In the genomic region with DNA sequence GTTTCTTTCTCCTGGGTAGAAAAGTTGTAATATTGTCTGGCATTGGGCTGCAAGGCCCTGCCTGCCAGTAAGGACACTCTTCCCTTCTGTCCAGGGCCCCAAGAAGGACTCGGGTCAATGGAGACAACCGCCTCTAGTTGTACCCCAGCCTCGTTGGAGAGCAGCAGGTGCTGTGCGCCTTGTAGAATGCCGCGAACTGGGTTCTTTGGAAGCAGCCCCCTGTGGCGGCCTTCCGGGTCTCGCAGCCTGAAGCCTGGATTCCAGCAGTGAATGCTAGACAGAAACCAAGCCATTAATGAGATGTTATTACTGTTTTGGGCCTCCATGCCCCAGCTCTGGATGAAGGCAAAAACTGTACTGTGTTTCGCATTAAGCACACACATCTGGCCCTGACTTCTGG, we compare ENCODE assay signal across 14 cellular contexts. TPM values are rescaled to one million over a fixed set of nuclear protein-coding genes. Genes with fewer than 3 reads are reported as not detected.
DNase-seq lines count a peak whose midpoint lies in the region; ATAC-seq and TF ChIP-seq lines count a peak whose summit lies in the region.
"Had no signal": no experiment of that assay in that cellular context is flagged by ENCODE, and none has a peak within 500 bp of the region (broad histone marks: within the 10 kb centered on the region; RNA-seq: fewer than 3 reads in every experiment).

No MANE protein-coding gene starts in this region.

- H3K4me3 ChIP-seq in right atrium auricular region: no peak overlapping the region
- H3K4me3 ChIP-seq: A549 had no signal

- peak overlapping the region; percentile 77 to 83 for H3K27ac ChIP-seq in right atrium auricular region
- H3K27ac ChIP-seq: A549, VCaP had no signal

- TF ChIP-seq CTCF in activated B cell treated with CpG ODN at 0.5 μM for 24 hours (IDR thresholded peaks at IDR 0.05) (no peak), right atrium auricular region (IDR thresholded peaks at IDR 0.05) (no peak)

- H3K36me3 ChIP-seq in right atrium auricular region: peaks cover 41% of the 10 kb centered on the region

- no peaks in the 10 kb centered on the region for H3K9me3 ChIP-seq in right atrium auricular region
- H3K9me3 ChIP-seq: A549 had no signal

- no peak for DNase-seq in activated CD4-positive, alpha-beta T cell treated with anti-CD3 and anti-CD28 coated beads, Interleukin-2, amount 10 ng/mL, durations not matched to agents 24 days and 14 days
- DNase-seq in activated CD4-positive, alpha-beta T cell treated with anti-CD3 and anti-CD28 coated beads, Interleukin-2, amount 50 U/mL, for 1 hour: no peak
- peak; percentile 4 for DNase-seq in activated B cell treated with CpG ODN at 0.5 μM for 24 hours
- peak; percentile 49 for DNase-seq in right atrium auricular region (ENCODE audit: low spot score)
- peak in 1 of 2 donors; percentile 42 for DNase-seq in stimulated activated effector memory CD8-positive, alpha-beta T cell treated with anti-CD3 and anti-CD28 coated beads, Interleukin-12 subunit alpha, Interleukin-12 subunit beta, amount 100 ng/mL, for 72 hours (ENCODE audit: low spot score in 2 of 2)
- no peak for DNase-seq in NOMO-1 (lab: John Stamatoyannopoulos, UW; ENCODE audit: unreplicated experiment in 2 of 2)
- DNase-seq in HCEC 1CT: no peak
- no peak for DNase-seq in KG1 (lab: John Stamatoyannopoulos, UW)
- DNase-seq: KBM-7, NCI-H2107, small intestine had no signal

- no peaks in the 10 kb centered on the region for H3K9me3 Mint-ChIP-seq in activated CD4-positive, alpha-beta T cell treated with anti-CD3 and anti-CD28 coated beads, Interleukin-2, amount 10 ng/mL, durations not matched to agents 24 days and 14 days
- H3K9me3 Mint-ChIP-seq in activated B cell treated with CpG ODN at 0.5 μM for 24 hours: no peaks in the 10 kb centered on the region
- no peaks in the 10 kb centered on the region for H3K9me3 Mint-ChIP-seq in stimulated activated effector memory CD8-positive, alpha-beta T cell treated with anti-CD3 and anti-CD28 coated beads, Interleukin-12 subunit alpha, Interleukin-12 subunit beta, amount 100 ng/mL, for 72 hours
- H3K9me3 Mint-ChIP-seq: stimulated activated memory B cell treated with anti-CD40 and anti-IgM and Interleukin-4, amounts not matched to agents 10 μg/mL and 1 μg/mL and 100 μg/mL, for 72 hours had no signal

- peaks cover 72% of the 10 kb centered on the region for H3K36me3 Mint-ChIP-seq in activated CD4-positive, alpha-beta T cell treated with anti-CD3 and anti-CD28 coated beads, Interleukin-2, amount 10 ng/mL, durations not matched to agents 24 days and 14 days (ENCODE audit: low read depth)
- peaks cover 59% of the 10 kb centered on the region for H3K36me3 Mint-ChIP-seq in activated B cell treated with CpG ODN at 0.5 μM for 24 hours (ENCODE audit: low read depth)
- peaks cover 88% of the 10 kb centered on the region for H3K36me3 Mint-ChIP-seq in stimulated activated effector memory CD8-positive, alpha-beta T cell treated with anti-CD3 and anti-CD28 coated beads, Interleukin-12 subunit alpha, Interleukin-12 subunit beta, amount 100 ng/mL, for 72 hours

- no peaks in the 10 kb centered on the region for H3K27me3 ChIP-seq in right atrium auricular region

- intact Hi-C loops in activated CD4-positive, alpha-beta T cell treated with anti-CD3 and anti-CD28 coated beads, Interleukin-2, amount 10 ng/mL, durations not matched to agents 24 days and 14 days (cut with micrococcal nuclease): loop anchor here (5.0 kb wide), 1 partner anchor 37 kb away; a partner anchor contains a TSS
- intact Hi-C loops in activated B cell treated with CpG ODN at 0.5 μM for 24 hours (cut with micrococcal nuclease): loop anchor here (5.0 kb wide), 1 partner anchor 73 kb away; no protein-coding TSS in a partner anchor

- peaks cover 18% of the 10 kb centered on the region for H3K4me1 Mint-ChIP-seq in activated CD4-positive, alpha-beta T cell treated with anti-CD3 and anti-CD28 coated beads, Interleukin-2, amount 10 ng/mL, durations not matched to agents 24 days and 14 days
- no peaks in the 10 kb centered on the region for H3K4me1 Mint-ChIP-seq in activated B cell treated with CpG ODN at 0.5 μM for 24 hours
- H3K4me1 Mint-ChIP-seq in stimulated activated effector memory CD8-positive, alpha-beta T cell treated with anti-CD3 and anti-CD28 coated beads, Interleukin-12 subunit alpha, Interleukin-12 subunit beta, amount 100 ng/mL, for 72 hours: peaks cover 28% of the 10 kb centered on the region
- H3K4me1 Mint-ChIP-seq: stimulated activated memory B cell treated with anti-CD40 and anti-IgM and Interleukin-4, amounts not matched to agents 10 μg/mL and 1 μg/mL and 100 μg/mL, for 72 hours had no signal

- CTCF ChIA-PET in activated B cell treated with CpG ODN at 0.5 μM for 24 hours (lab: Charles Lee): interaction anchor here (2.1 to 9.7 kb wide), 2 partner anchors 39 to 166 kb away, joined by 6 to 161 read pairs; a partner anchor contains a TSS

- peak overlapping the region; percentile 57 for H3K27ac Mint-ChIP-seq in activated CD4-positive, alpha-beta T cell treated with anti-CD3 and anti-CD28 coated beads, Interleukin-2, amount 10 ng/mL, durations not matched to agents 24 days and 14 days
- H3K27ac Mint-ChIP-seq in activated B cell treated with CpG ODN at 0.5 μM for 24 hours: no peak overlapping the region
- H3K27ac Mint-ChIP-seq in stimulated activated effector memory CD8-positive, alpha-beta T cell treated with anti-CD3 and anti-CD28 coated beads, Interleukin-12 subunit alpha, Interleukin-12 subunit beta, amount 100 ng/mL, for 72 hours: peak overlapping the region; percentile 88
- H3K27ac Mint-ChIP-seq: stimulated activated memory B cell treated with anti-CD40 and anti-IgM and Interleukin-4, amounts not matched to agents 10 μg/mL and 1 μg/mL and 100 μg/mL, for 72 hours had no signal

- H3K4me3 Mint-ChIP-seq in activated CD4-positive, alpha-beta T cell treated with anti-CD3 and anti-CD28 coated beads, Interleukin-2, amount 10 ng/mL, durations not matched to agents 24 days and 14 days: no peak overlapping the region
- no peak overlapping the region for H3K4me3 Mint-ChIP-seq in activated B cell treated with CpG ODN at 0.5 μM for 24 hours
- H3K4me3 Mint-ChIP-seq in stimulated activated effector memory CD8-positive, alpha-beta T cell treated with anti-CD3 and anti-CD28 coated beads, Interleukin-12 subunit alpha, Interleukin-12 subunit beta, amount 100 ng/mL, for 72 hours: no peak overlapping the region
- H3K4me3 Mint-ChIP-seq: stimulated activated memory B cell treated with anti-CD40 and anti-IgM and Interleukin-4, amounts not matched to agents 10 μg/mL and 1 μg/mL and 100 μg/mL, for 72 hours had no signal

- POLR2A ChIA-PET in activated B cell treated with CpG ODN at 0.5 μM for 24 hours (lab: Charles Lee): no interaction called here

- peaks cover 0 to 75% of the 10 kb centered on the region in 2 donors for H3K4me1 ChIP-seq in right atrium auricular region

- H3K27me3 Mint-ChIP-seq in activated CD4-positive, alpha-beta T cell treated with anti-CD3 and anti-CD28 coated beads, Interleukin-2, amount 10 ng/mL, durations not matched to agents 24 days and 14 days: no peaks in the 10 kb centered on the region
- H3K27me3 Mint-ChIP-seq in activated B cell treated with CpG ODN at 0.5 μM for 24 hours: no peaks in the 10 kb centered on the region
- H3K27me3 Mint-ChIP-seq: stimulated activated memory B cell treated with anti-CD40 and anti-IgM and Interleukin-4, amounts not matched to agents 10 μg/mL and 1 μg/mL and 100 μg/mL, for 72 hours had no signal

- ATAC-seq in activated B cell treated with CpG ODN at 0.5 μM for 24 hours (ENCODE audit: low read depth): no peak
- no peak for ATAC-seq in stimulated activated effector memory CD8-positive, alpha-beta T cell treated with anti-CD3 and anti-CD28 coated beads, Interleukin-12 subunit alpha, Interleukin-12 subunit beta, amount 100 ng/mL, for 72 hours
- ATAC-seq: A549; stimulated activated memory B cell treated with anti-CD40 and anti-IgM and Interleukin-4, amounts not matched to agents 10 μg/mL and 1 μg/mL and 100 μg/mL, for 72 hours had no signal

RNA-seq across cellular contexts. Expression of a gene that starts 37.0 kb away (rescaled TPM):
- total RNA-seq in activated CD4-positive, alpha-beta T cell treated with anti-CD3 and anti-CD28 coated beads, Interleukin-2, amount 10 ng/mL, durations not matched to agents 24 days and 14 days: 246 and 255 TPM in 2 replicates
- total RNA-seq in activated B cell treated with CpG ODN at 0.5 μM for 24 hours (61.1 and 61.8 TPM in 2 replicates), right atrium auricular region (10 to 100 TPM; 24.1 to 59.5 TPM)

Comparison
In these comparisons a context has a peak if more than half of its experiments do, and no peak if none do; other contexts are left out.
1. DNase-seq: peak in activated B cell treated with CpG ODN at 0.5 μM for 24 hours (single experiment) and right atrium auricular region (single experiment); none in activated CD4-positive, alpha-beta T cell treated with anti-CD3 and anti-CD28 coated beads, Interleukin-2, amount 10 ng/mL, durations not matched to agents 24 days and 14 days (single experiment), activated CD4-positive, alpha-beta T cell treated with anti-CD3 and anti-CD28 coated beads, Interleukin-2, amount 50 U/mL, for 1 hour (single experiment), NOMO-1 (0 of 2), HCEC 1CT (single experiment) and KG1 (single experiment).